In the genomic region with DNA sequence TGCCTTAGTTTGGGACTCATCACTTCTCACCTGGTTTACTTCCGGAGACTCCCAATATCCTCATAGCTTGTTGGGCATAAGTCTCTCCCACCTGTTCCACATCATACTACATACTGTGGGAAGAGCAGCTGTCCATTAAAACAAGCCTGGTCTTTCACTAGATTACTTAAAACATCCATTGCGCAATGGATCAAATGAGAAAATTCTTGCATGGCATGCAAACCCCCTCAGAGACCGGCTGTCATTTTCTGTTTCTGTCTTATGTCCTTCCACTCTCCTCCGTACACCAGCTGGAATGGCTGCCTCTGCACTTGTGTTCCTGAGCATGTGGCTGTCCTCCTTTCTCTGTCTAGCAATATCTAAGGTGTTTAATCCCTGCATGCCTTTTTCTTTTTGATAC, we compare ENCODE assay signal across 25 cellular contexts.
"Had no signal": no experiment of that assay in that cellular context is flagged by ENCODE, and none has a peak within 500 bp of the region (broad histone marks: within the 10 kb centered on the region; RNA-seq: fewer than 3 reads in every experiment).

No MANE protein-coding gene starts in this region.

- FAIRE-seq: islet of Langerhans, pancreas, TTC549 had no signal

- DNase-seq: activated CD4-positive, alpha-beta T cell treated with anti-CD3 and anti-CD28 coated beads, Interleukin-2, amount 10 ng/mL, durations not matched to agents 7 days and 5 days; activated CD4-positive, CD25-positive, alpha-beta regulatory T cell treated with anti-CD3 and anti-CD28 coated beads, Interleukin-2, amount 50 U/mL, for 72 hours; activated CD8-positive, alpha-beta memory T cell treated with anti-CD3 and anti-CD28 coated beads, Interleukin-2, amount 10 ng/mL, durations not matched to agents 7 days and 5 days; activated CD8-positive, alpha-beta T cell treated with anti-CD3 and anti-CD28 coated beads for 36 hours; activated gamma-delta T cell; activated naive CD4-positive, alpha-beta T cell treated with anti-CD3 and anti-CD28 coated beads, Interleukin-2, amount 50 U/mL, for 16 hours; activated naive CD8-positive, alpha-beta T cell treated with anti-CD3 and anti-CD28 coated beads, Interleukin-2, amount 50 U/mL, for 24 hours; anterior cingulate cortex; body of pancreas; heart left ventricle; left ventricle myocardium superior; nephron progenitor cell; pancreas; psoas muscle; right cardiac atrium; stimulated activated CD4-positive, alpha-beta T cell treated with anti-CD3 and anti-CD28 coated beads, Interleukin-15, amount 100 ng/mL, for 24 hours; stomach; WERI-Rb-1 had no signal

- H3K9me3 ChIP-seq: body of pancreas, pancreas, psoas muscle, suprapubic skin, vagina had no signal

- H3K4me1 ChIP-seq: body of pancreas, heart left ventricle, pancreas, psoas muscle, stomach, suprapubic skin, tibial nerve, vagina had no signal

- H3K27ac ChIP-seq: body of pancreas, epithelial cell of prostate, heart left ventricle, pancreas, psoas muscle, stomach, suprapubic skin, tibial nerve, vagina, WERI-Rb-1 had no signal

- H3K4me3 ChIP-seq: body of pancreas, heart left ventricle, pancreas, psoas muscle, smooth muscle cell, stomach, suprapubic skin, tibial nerve, vagina had no signal

- H3K36me3 ChIP-seq: heart left ventricle, pancreas, stomach, suprapubic skin, tibial nerve, vagina, WERI-Rb-1 had no signal

- H3K27me3 ChIP-seq: body of pancreas, heart left ventricle, pancreas, stomach, suprapubic skin, tibial nerve, vagina had no signal
